21 cellular contexts compared by ENCODE assay signal in genomic region chr17:75521290-75521689, GRCh38. TPM values are rescaled to one million over a fixed set of nuclear protein-coding genes. Genes with fewer than 3 reads are reported as not detected.
A peak's percentile ranks its signal among the peaks of the same experiment; 100 is the strongest.
DNase-seq lines count a peak whose midpoint lies in the region; ATAC-seq, FAIRE-seq and TF ChIP-seq lines count a peak whose summit lies in the region.
"Had no signal": no experiment of that assay in that cellular context is flagged by ENCODE, and none has a peak within 500 bp of the region (broad histone marks: within the 10 kb centered on the region; RNA-seq: fewer than 3 reads in every experiment).

No MANE protein-coding gene starts in this region.

- in situ Hi-C loops in HepG2 (cut with HindIII; ENCODE audit: extremely low pct_ligation_motif_present, low pct_unique_long_range_greater_than_20kb), result no loop called here

- CTCF ChIA-PET in HepG2 (lab: Yijun Ruan, JAX; ENCODE audit: low intra/inter-chr PET ratio, low total read pairs), result no interaction called here
- CTCF ChIA-PET in HEK293 (lab: Yijun Ruan, JAX), result interaction anchor here (0.5 to 1.1 kb wide), 3 partner anchors 18 to 317 kb away, joined by 3 to 5 read pairs (median 3); no protein-coding TSS in a partner anchor

- no peak for DNase-seq in HepG2 (ENCODE audit: low spot score)
- no peak for DNase-seq in right lobe of liver
- DNase-seq in coronary artery (ENCODE audit: low spot score), result peak; percentile 65
- peak; percentile 57 for DNase-seq in upper lobe of right lung
- DNase-seq in smooth muscle cell (lab: John Stamatoyannopoulos, UW; ENCODE audit: unreplicated experiment), result no peak
- DNase-seq in left colon, result no peak
- DNase-seq: AML-193; Caco-2; Calu3; CD4-positive, alpha-beta T cell; CD8-positive, alpha-beta T cell; DMS79 treated with DMSO at 0.1 percent for 48 hours; GF-D8 had no signal

- H3F3A ChIP-seq in smooth muscle cell (ENCODE audit: low read depth), result peaks cover 12% of the 10 kb centered on the region

- H3K27ac ChIP-seq in HepG2 (ENCODE audit: extremely low read length, insufficient read depth, low read length), result no peak overlapping the region
- no peak overlapping the region for H3K27ac ChIP-seq in right lobe of liver
- no peak overlapping the region for H3K27ac ChIP-seq in HEK293 (ENCODE audit: extremely low read depth, low read depth, low read length)
- no peak overlapping the region for H3K27ac ChIP-seq in coronary artery
- H3K27ac ChIP-seq in upper lobe of right lung, result no peak overlapping the region
- H3K27ac ChIP-seq in smooth muscle cell (ENCODE audit: low read depth), result no peak overlapping the region
- H3K27ac ChIP-seq: A549; BLaER1 treated with 17β-estradiol and CSF1 and Interleukin-3, amounts not matched to agents 10 nM and 100 nM; C4-2B had no signal

- POLR2A ChIA-PET in HepG2 (lab: Yijun Ruan, JAX) (interaction anchor here (0.6 to 1.5 kb wide), 2 partner anchors 36 to 58 kb away, joined by 3 read pairs; no protein-coding TSS in a partner anchor), HEK293 (lab: Yijun Ruan, JAX) (interaction anchor here (0.5 kb wide), 1 partner anchor 112 kb away, joined by 3 read pairs; no protein-coding TSS in a partner anchor)

- H3K4me2 ChIP-seq in HepG2 (ENCODE audit: low read depth, low read length) (no peak overlapping the region), smooth muscle cell (no peak overlapping the region)
- H3K4me2 ChIP-seq: A549; BLaER1 treated with 17β-estradiol and CSF1 and Interleukin-3, amounts not matched to agents 10 nM and 100 nM had no signal

- intact Hi-C loops in HepG2 (cut with micrococcal nuclease; ENCODE audit: unreplicated experiment) (no loop called here), right lobe of liver (cut with DNase I) (no loop called here), upper lobe of right lung (cut with DNase I) (loop anchor here (10.0 kb wide), 1 partner anchor 64 kb away; the partner anchor contains the start of gene MYO15B), left colon (cut with DNase I, micrococcal nuclease) (no loop called here)

- ATAC-seq in HepG2 (no peak), right lobe of liver (no peak), upper lobe of right lung (no peak), GM18909 (IDR thresholded peaks at IDR 0.05; ENCODE audit: poor library complexity, unreplicated experiment) (no peak), left colon (no peak)
- ATAC-seq: A549; CD8-positive, alpha-beta T cell had no signal

- no peak for TF ChIP-seq CTCF in HepG2 (CRISPR knock-in tag; IDR thresholded peaks at IDR 0.05)
- no peak for TF ChIP-seq CTCF in right lobe of liver (IDR thresholded peaks at IDR 0.05)
- no peak for TF ChIP-seq CTCF in HEK293 (tag by site-specific recombination; IDR thresholded peaks at IDR 0.05)
- no peak for TF ChIP-seq CTCF in coronary artery (IDR thresholded peaks at IDR 0.05)
- TF ChIP-seq CTCF in upper lobe of right lung (IDR thresholded peaks at IDR 0.05), result no peak
- TF ChIP-seq CTCF in smooth muscle cell (IDR thresholded peaks at IDR 0.05; ENCODE audit: borderline replicate concordance, insufficient read depth, poor library complexity, severe bottlenecking), result no peak

- no peak overlapping the region for H3K4me3 ChIP-seq in HepG2 (replicated peaks in 1 of 3; ENCODE audit: insufficient read depth in 1 of 3, low read depth in 2 of 3, low read length in 3 of 3)
- no peak overlapping the region for H3K4me3 ChIP-seq in right lobe of liver
- no peak overlapping the region for H3K4me3 ChIP-seq in HEK293 (ENCODE audit: low read depth, low read length)
- H3K4me3 ChIP-seq in coronary artery, result no peak overlapping the region
- no peak overlapping the region for H3K4me3 ChIP-seq in upper lobe of right lung
- H3K4me3 ChIP-seq in smooth muscle cell, result no peak overlapping the region
- H3K4me3 ChIP-seq: A549; BLaER1 treated with 17β-estradiol and CSF1 and Interleukin-3, amounts not matched to agents 10 nM and 100 nM had no signal

- H3K9me3 ChIP-seq in HepG2 (ENCODE audit: low read length) (no peaks in the 10 kb centered on the region), right lobe of liver (no peaks in the 10 kb centered on the region), HEK293 (ENCODE audit: control insufficient read depth, insufficient read depth, low read depth, low read length) (no peaks in the 10 kb centered on the region), upper lobe of right lung (no peaks in the 10 kb centered on the region), smooth muscle cell (replicated peaks; ENCODE audit: low read depth) (no peaks in the 10 kb centered on the region)
- H3K9me3 ChIP-seq: A549; BLaER1 treated with 17β-estradiol and CSF1 and Interleukin-3, amounts not matched to agents 10 nM and 100 nM; Caco-2 had no signal

- peaks cover 7 to 31% of the 10 kb centered on the region in 2 experiments; a peak in 4 of 5 replicates for H3K36me3 ChIP-seq in HepG2 (replicated peaks in 1 of 2; ENCODE audit: control insufficient read depth in 1 of 2, insufficient read depth in 2 of 2, low read length in 2 of 2)
- H3K36me3 ChIP-seq in right lobe of liver, result peaks cover 0 to 5% (median 0%) of the 10 kb centered on the region in 4 donors
- peaks cover 13 to 59% of the 10 kb centered on the region in 2 experiments; a peak in 2 of 3 replicates for H3K36me3 ChIP-seq in HEK293 (ENCODE audit: control insufficient read depth in 2 of 2, insufficient read depth in 1 of 2, low read length in 2 of 2)
- peaks cover 17% of the 10 kb centered on the region for H3K36me3 ChIP-seq in upper lobe of right lung
- H3K36me3 ChIP-seq in smooth muscle cell (ENCODE audit: low read depth), result no peaks in the 10 kb centered on the region

- WGBS in HepG2 (ENCODE audit: low lambda C conversion rate), result 95% methylated on average over 8 of the region's 8 CpGs
- whole genome bisulfite sequencing in right lobe of liver (ENCODE audit: insufficient coverage, low coverage, low lambda C conversion rate, missing lambda C conversion rate), result 84% methylated on average over 4 of the region's 8 CpGs
- 100% methylated on average over 7 of the region's 8 CpGs for WGBS in smooth muscle cell (ENCODE audit: low lambda C conversion rate)

- H3K27me3 ChIP-seq in HepG2 (ENCODE audit: control insufficient read depth in 1 of 2, insufficient read depth in 2 of 2, low read length in 2 of 2), result no peaks in the 10 kb centered on the region
- no peaks in the 10 kb centered on the region for H3K27me3 ChIP-seq in right lobe of liver
- H3K27me3 ChIP-seq in upper lobe of right lung, result no peaks in the 10 kb centered on the region
- H3K27me3 ChIP-seq in smooth muscle cell (ENCODE audit: low read depth), result peaks cover 3% of the 10 kb centered on the region

- no TSS peak for BruUV-seq in HepG2 (replicated peaks; lab: Mats Ljungman, UMichigan)

- no peak for FAIRE-seq in HepG2 (lab: Jason Lieb, UNC)
- FAIRE-seq: A549, D721Med, G401.6, GM12891 had no signal

- TF ChIP-seq POLR2A in HepG2 (IDR thresholded peaks at IDR 0.05; ENCODE audit: insufficient read depth in 1 of 2, low read depth in 2 of 2, low read length in 2 of 2) (no peak), right lobe of liver (IDR thresholded peaks at IDR 0.05) (no peak)

- H3K9ac ChIP-seq in HepG2 (ENCODE audit: insufficient read depth, low read depth, low read length), result no peak overlapping the region
- H3K9ac ChIP-seq in smooth muscle cell (ENCODE audit: low read depth), result no peak overlapping the region

- H4K20me1 ChIP-seq in HepG2 (ENCODE audit: insufficient read depth, low read length) (0 out of 2 replicates have a peak, but pooled peaks cover 4% of the 10 kb centered on the region), smooth muscle cell (ENCODE audit: low read depth) (peaks cover 4% of the 10 kb centered on the region)

- H3K79me2 ChIP-seq in HepG2 (ENCODE audit: insufficient read depth, low read length) (peaks cover 8% of the 10 kb centered on the region), smooth muscle cell (ENCODE audit: low read depth) (no peaks in the 10 kb centered on the region)

- H3K4me1 ChIP-seq in HepG2 (ENCODE audit: insufficient read depth, low read length) (peaks cover 26% of the 10 kb centered on the region), right lobe of liver (peaks cover 0 to 6% (median 3%) of the 10 kb centered on the region in 4 donors), HEK293 (ENCODE audit: control insufficient read depth, insufficient read depth, low read length) (peaks cover 5% of the 10 kb centered on the region), upper lobe of right lung (peaks cover 12% of the 10 kb centered on the region), smooth muscle cell (ENCODE audit: low read depth) (peaks cover 9% of the 10 kb centered on the region)

- H2AFZ ChIP-seq in HepG2 (ENCODE audit: low read length), result no peak overlapping the region
- no peak overlapping the region for H2AFZ ChIP-seq in smooth muscle cell (ENCODE audit: low read depth)

- TF ChIP-seq RAD21 in HepG2 (CRISPR knock-in tag; IDR thresholded peaks at IDR 0.05), result no peak

- TF ChIP-seq EP300 in HepG2 (IDR thresholded peaks at IDR 0.05; ENCODE audit: low read depth in 2 of 2, low read length in 2 of 2) (no peak), HepG2 (CRISPR knock-in tag; IDR thresholded peaks at IDR 0.05; ENCODE audit: borderline replicate concordance) (no peak)

RNA-seq across cellular contexts. Expression of gene LLGL2, which starts 4.2 kb away (rescaled TPM):
- total RNA-seq in HepG2 (2016; rRNA removed; fragmentation: Illumina TruSeq; extraction: Trizol), result 53.9 and 86.7 TPM in 2 replicates
- total RNA-seq in HepG2 (2016; cell fraction: cytosol; rRNA removed; fragmentation: Illumina TruSeq; extraction: Trizol; ENCODE audit: low read depth), result 27.2 and 32.8 TPM in 2 replicates
- 51.9 and 87.2 TPM in 2 replicates for total RNA-seq in HepG2 (2016; cell fraction: insoluble cytoplasmic fraction; rRNA removed; fragmentation: Illumina TruSeq; extraction: Trizol)
- total RNA-seq in HepG2 (2016; cell fraction: membrane; rRNA removed; fragmentation: Illumina TruSeq; extraction: Trizol), result 45.8 and 50.7 TPM in 2 replicates
- total RNA-seq in HepG2 (2016; cell fraction: nucleus; rRNA removed; fragmentation: Illumina TruSeq; extraction: Trizol), result 72.1 and 85.8 TPM in 2 replicates
- 83.0 and 109 TPM in 2 replicates for polyA plus RNA-seq in HepG2 (2011; rRNA removed)
- 40.2 and 67.1 TPM in 2 replicates for polyA plus RNA-seq in HepG2 (2011; cell fraction: cytosol; rRNA removed)
- 384 and 448 TPM in 2 replicates for polyA plus RNA-seq in HepG2 (2011; cell fraction: nucleus; rRNA removed)
- polyA plus RNA-seq in HepG2 (2012), result 33.3 and 59.5 TPM in 2 replicates
- 23.2 and 28.1 TPM in 2 replicates for polyA plus RNA-seq in HepG2 (2016; cell fraction: cytosol; fragmentation: Illumina TruSeq; extraction: Trizol; ENCODE audit: low read depth)
- 41.6 and 52.9 TPM in 2 replicates for polyA plus RNA-seq in HepG2 (2016; cell fraction: insoluble cytoplasmic fraction; fragmentation: Illumina TruSeq; extraction: Trizol; ENCODE audit: low read depth)
- polyA plus RNA-seq in HepG2 (2016; cell fraction: membrane; fragmentation: Illumina TruSeq; extraction: Trizol; ENCODE audit: low read depth), result 32.5 and 33.0 TPM in 2 replicates
- polyA plus RNA-seq in HepG2 (2016; cell fraction: nucleus; fragmentation: Illumina TruSeq; extraction: Trizol; ENCODE audit: insufficient read depth, low read depth), result 204 and 230 TPM in 2 replicates
- 30.9 and 126 TPM in 2 replicates for polyA minus RNA-seq in HepG2 (2011; rRNA and poly(A)+ RNA removed; ENCODE audit: low replicate concordance)
- polyA minus RNA-seq in HepG2 (2011; cell fraction: cytosol; rRNA and poly(A)+ RNA removed), result 30.6 and 31.7 TPM in 2 replicates
- polyA minus RNA-seq in HepG2 (2011; cell fraction: nucleus; rRNA and poly(A)+ RNA removed), result 79.4 and 86.0 TPM in 2 replicates
- 10 to 100 TPM; 32.8 to 71.4 (median 44.6) TPM for total RNA-seq in right lobe of liver
- 133 TPM for total RNA-seq in upper lobe of right lung
- total RNA-seq in smooth muscle cell, result 7.6 and 9.9 TPM in 2 replicates
- 12.7 and 33.5 TPM in 2 replicates for polyA plus RNA-seq in smooth muscle cell
- total RNA-seq in left colon, result 100 to 1,000 TPM; 447 to 529 TPM

RNA-seq across cellular contexts. Expression of gene TSEN54, which starts 5.0 kb away (rescaled TPM):
- total RNA-seq in HepG2 (2016; rRNA removed; fragmentation: Illumina TruSeq; extraction: Trizol), result 43.6 and 62.9 TPM in 2 replicates
- total RNA-seq in HepG2 (2016; cell fraction: cytosol; rRNA removed; fragmentation: Illumina TruSeq; extraction: Trizol; ENCODE audit: low read depth), result 20.6 and 23.0 TPM in 2 replicates
- 44.0 and 64.1 TPM in 2 replicates for total RNA-seq in HepG2 (2016; cell fraction: insoluble cytoplasmic fraction; rRNA removed; fragmentation: Illumina TruSeq; extraction: Trizol)
- 44.5 and 45.0 TPM in 2 replicates for total RNA-seq in HepG2 (2016; cell fraction: membrane; rRNA removed; fragmentation: Illumina TruSeq; extraction: Trizol)
- total RNA-seq in HepG2 (2016; cell fraction: nucleus; rRNA removed; fragmentation: Illumina TruSeq; extraction: Trizol), result 39.9 and 48.4 TPM in 2 replicates
- 63.3 and 64.4 TPM in 2 replicates for polyA plus RNA-seq in HepG2 (2011; rRNA removed)
- 36.2 and 47.1 TPM in 2 replicates for polyA plus RNA-seq in HepG2 (2011; cell fraction: cytosol; rRNA removed)
- 87.7 and 89.1 TPM in 2 replicates for polyA plus RNA-seq in HepG2 (2011; cell fraction: nucleus; rRNA removed)
- polyA plus RNA-seq in HepG2 (2012), result 22.1 and 34.4 TPM in 2 replicates
- polyA plus RNA-seq in HepG2 (2016; cell fraction: cytosol; fragmentation: Illumina TruSeq; extraction: Trizol; ENCODE audit: low read depth), result 20.4 and 20.5 TPM in 2 replicates
- polyA plus RNA-seq in HepG2 (2016; cell fraction: insoluble cytoplasmic fraction; fragmentation: Illumina TruSeq; extraction: Trizol; ENCODE audit: low read depth), result 37.7 and 50.5 TPM in 2 replicates
- polyA plus RNA-seq in HepG2 (2016; cell fraction: membrane; fragmentation: Illumina TruSeq; extraction: Trizol; ENCODE audit: low read depth), result 30.9 and 35.9 TPM in 2 replicates
- 108 and 110 TPM in 2 replicates for polyA plus RNA-seq in HepG2 (2016; cell fraction: nucleus; fragmentation: Illumina TruSeq; extraction: Trizol; ENCODE audit: insufficient read depth, low read depth)
- polyA minus RNA-seq in HepG2 (2011; rRNA and poly(A)+ RNA removed; ENCODE audit: low replicate concordance), result 56.0 and 95.0 TPM in 2 replicates
- 11.3 and 14.0 TPM in 2 replicates for polyA minus RNA-seq in HepG2 (2011; cell fraction: cytosol; rRNA and poly(A)+ RNA removed)
- 13.9 and 15.5 TPM in 2 replicates for polyA minus RNA-seq in HepG2 (2011; cell fraction: nucleus; rRNA and poly(A)+ RNA removed)
- total RNA-seq in right lobe of liver, result 10 to 100 TPM in 4 of 6 experiments, 1 to 10 TPM in 2; 8.5 to 13.6 (median 10.2) TPM
- total RNA-seq in upper lobe of right lung, result 21.6 TPM
- 12.5 and 15.1 TPM in 2 replicates for total RNA-seq in smooth muscle cell
- polyA plus RNA-seq in smooth muscle cell, result 15.1 and 27.7 TPM in 2 replicates
- 10 to 100 TPM; 30.1 to 38.9 TPM for total RNA-seq in left colon

RNA-seq across cellular contexts. Expression of gene CASKIN2, which starts 6.0 kb away (rescaled TPM):
- total RNA-seq in HepG2 (2016; rRNA removed; fragmentation: Illumina TruSeq; extraction: Trizol) (5.2 and 10.6 TPM in 2 replicates), right lobe of liver (10 to 100 TPM in 4 of 6 experiments, 1 to 10 TPM in 2; 9.0 to 26.0 (median 12.0) TPM), upper lobe of right lung (101 TPM), smooth muscle cell (2.6 and 4.2 TPM in 2 replicates), left colon (10 to 100 TPM; 28.4 to 30.6 TPM)
- total RNA-seq in HepG2 (2016; cell fraction: cytosol; rRNA removed; fragmentation: Illumina TruSeq; extraction: Trizol; ENCODE audit: low read depth), result 1.5 and 1.8 TPM in 2 replicates
- 4.9 and 7.5 TPM in 2 replicates for total RNA-seq in HepG2 (2016; cell fraction: insoluble cytoplasmic fraction; rRNA removed; fragmentation: Illumina TruSeq; extraction: Trizol)
- total RNA-seq in HepG2 (2016; cell fraction: membrane; rRNA removed; fragmentation: Illumina TruSeq; extraction: Trizol), result 3.4 and 4.1 TPM in 2 replicates
- total RNA-seq in HepG2 (2016; cell fraction: nucleus; rRNA removed; fragmentation: Illumina TruSeq; extraction: Trizol), result 6.8 and 8.0 TPM in 2 replicates
- polyA plus RNA-seq in HepG2 (2011; rRNA removed) (6.8 and 7.8 TPM in 2 replicates), smooth muscle cell (8.0 and 10.9 TPM in 2 replicates)
- 1.9 and 2.2 TPM in 2 replicates for polyA plus RNA-seq in HepG2 (2011; cell fraction: cytosol; rRNA removed)
- 23.6 and 26.5 TPM in 2 replicates for polyA plus RNA-seq in HepG2 (2011; cell fraction: nucleus; rRNA removed)
- polyA plus RNA-seq in HepG2 (2012), result 6.2 and 9.6 TPM in 2 replicates
- 0.61 and 0.68 TPM in 2 replicates for polyA plus RNA-seq in HepG2 (2016; cell fraction: cytosol; fragmentation: Illumina TruSeq; extraction: Trizol; ENCODE audit: low read depth)
- polyA plus RNA-seq in HepG2 (2016; cell fraction: insoluble cytoplasmic fraction; fragmentation: Illumina TruSeq; extraction: Trizol; ENCODE audit: low read depth), result 4.4 and 7.0 TPM in 2 replicates
- polyA plus RNA-seq in HepG2 (2016; cell fraction: membrane; fragmentation: Illumina TruSeq; extraction: Trizol; ENCODE audit: low read depth), result 1.6 and 1.8 TPM in 2 replicates
- 16.3 and 16.6 TPM in 2 replicates for polyA plus RNA-seq in HepG2 (2016; cell fraction: nucleus; fragmentation: Illumina TruSeq; extraction: Trizol; ENCODE audit: insufficient read depth, low read depth)
- 11.8 and 14.9 TPM in 2 replicates for polyA minus RNA-seq in HepG2 (2011; rRNA and poly(A)+ RNA removed; ENCODE audit: low replicate concordance)
- 4.9 and 5.0 TPM in 2 replicates for polyA minus RNA-seq in HepG2 (2011; cell fraction: cytosol; rRNA and poly(A)+ RNA removed)
- 17.0 and 20.4 TPM in 2 replicates for polyA minus RNA-seq in HepG2 (2011; cell fraction: nucleus; rRNA and poly(A)+ RNA removed)

Comparison
In these comparisons a context has a peak if more than half of its experiments do, and no peak if none do; other contexts are left out.
1. DNase-seq: peak in coronary artery (single experiment) and upper lobe of right lung (single experiment); none in HepG2 (single experiment), right lobe of liver (0 of 3), smooth muscle cell (single experiment) and left colon (0 of 2).